Comparison of ENCODE assay signal across 15 cellular contexts in the genomic region with DNA sequence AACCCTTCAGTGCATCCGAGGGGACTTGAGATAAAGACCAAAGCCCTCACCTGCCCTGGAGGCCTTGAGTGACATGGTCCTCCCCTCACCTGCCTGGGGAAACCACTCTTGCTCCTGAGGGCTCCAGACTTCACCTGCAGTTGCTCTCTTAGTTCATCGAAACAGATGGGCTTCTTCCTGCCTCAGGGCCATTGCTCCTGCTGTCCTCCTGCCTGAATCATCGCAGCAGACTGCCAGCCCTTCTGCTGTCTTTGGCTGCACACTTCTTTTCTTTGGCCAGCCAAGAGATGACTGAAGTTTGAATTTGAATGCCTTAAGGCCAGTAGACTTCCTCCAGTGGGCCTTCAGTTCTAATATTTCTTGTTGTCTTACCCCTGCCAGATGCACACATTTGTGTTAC. TPM values are rescaled to one million over a fixed set of nuclear protein-coding genes. Genes with fewer than 3 reads are reported as not detected.
DNase-seq lines count a peak whose midpoint lies in the region; ATAC-seq, FAIRE-seq and TF ChIP-seq lines count a peak whose summit lies in the region.
"Had no signal": no experiment of that assay in that cellular context is flagged by ENCODE, and none has a peak within 500 bp of the region (broad histone marks: within the 10 kb centered on the region; RNA-seq: fewer than 3 reads in every experiment).

No MANE protein-coding gene starts in this region.

- H3K27ac Mint-ChIP-seq in nephron progenitor cell = no peak overlapping the region
- H3K27ac Mint-ChIP-seq: activated CD8-positive, alpha-beta memory T cell treated with anti-CD3 and anti-CD28 coated beads, Interleukin-2, amount 10 ng/mL, durations not matched to agents 7 days and 5 days; CD4-positive, alpha-beta T cell had no signal

- no peaks in the 10 kb centered on the region for H4K20me1 ChIP-seq in mammary epithelial cell (ENCODE audit: insufficient read depth, low read length)

- 33% methylated on average over 3 of the region's 3 CpGs for WGBS in mammary epithelial cell (ENCODE audit: low coverage, missing lambda C conversion rate)
- WGBS in pancreas, 2 donors = 60 to 71% methylated on average over 3 of the region's 3 CpGs

- H3K4me2 ChIP-seq in mammary epithelial cell (ENCODE audit: insufficient read depth, low read depth, low read length) = no peak overlapping the region
- H3K4me2 ChIP-seq: hepatocyte had no signal

- H3K4me1 Mint-ChIP-seq in nephron progenitor cell = peaks cover 2% of the 10 kb centered on the region

- peaks cover 17% of the 10 kb centered on the region for H3K27me3 Mint-ChIP-seq in nephron progenitor cell (ENCODE audit: low read depth, poor library complexity)
- H3K27me3 Mint-ChIP-seq: activated CD8-positive, alpha-beta memory T cell treated with anti-CD3 and anti-CD28 coated beads, Interleukin-2, amount 10 ng/mL, durations not matched to agents 7 days and 5 days; CD4-positive, alpha-beta T cell had no signal

- H3K4me3 Mint-ChIP-seq in nephron progenitor cell = no peak overlapping the region
- H3K4me3 Mint-ChIP-seq: activated CD8-positive, alpha-beta memory T cell treated with anti-CD3 and anti-CD28 coated beads, Interleukin-2, amount 10 ng/mL, durations not matched to agents 7 days and 5 days; CD4-positive, alpha-beta T cell had no signal

- TF ChIP-seq CTCF in mammary epithelial cell (conservative IDR thresholded peaks at IDR 0.05 in 1 of 2, IDR thresholded peaks at IDR 0.05 in 1 of 2; ENCODE audit: extremely low read depth in 1 of 2, insufficient read depth in 1 of 2, low read depth in 1 of 2, low read length in 2 of 2) (no peak), lower lobe of right lung (IDR thresholded peaks at IDR 0.05) (no peak), nephron progenitor cell (IDR thresholded peaks at IDR 0.05) (no peak), pancreas (IDR thresholded peaks at IDR 0.05) (no peak)

- CTCF ChIA-PET in mammary epithelial cell (lab: Charles Lee; ENCODE audit: low non-redundant PET) = no interaction called here

- H3K27me3 ChIP-seq in mammary epithelial cell (ENCODE audit: insufficient read depth, low read length) (no peaks in the 10 kb centered on the region), lower lobe of right lung (ENCODE audit: low read depth) (no peaks in the 10 kb centered on the region), pancreas (no peaks in the 10 kb centered on the region)
- H3K27me3 ChIP-seq: hepatocyte had no signal

- FAIRE-seq in GM19239 (lab: Jason Lieb, UNC) (peak; percentile 33), pancreas (lab: Jason Lieb, UNC) (no peak)

- intact Hi-C loops in mammary epithelial cell (cut with micrococcal nuclease) (loop anchor here (5.0 kb wide), 1 partner anchor 197 kb away; no protein-coding TSS in a partner anchor), lower lobe of right lung (cut with DNase I) (no loop called here), pancreas (cut with DNase I) (loop anchor here in 1 of 3 donors (10.0 kb wide), 1 partner anchor 200 kb away; no protein-coding TSS in a partner anchor)

- BruUV-seq in mammary epithelial cell (replicated peaks; lab: Mats Ljungman, UMichigan) = no TSS peak

- H3K36me3 ChIP-seq in mammary epithelial cell (ENCODE audit: insufficient read depth, low read length) (no peaks in the 10 kb centered on the region), lower lobe of right lung (no peaks in the 10 kb centered on the region), pancreas (no peaks in the 10 kb centered on the region)

- ATAC-seq in lower lobe of right lung = no peak
- no peak for ATAC-seq in HG02798 (IDR thresholded peaks at IDR 0.05; ENCODE audit: poor library complexity, unreplicated experiment)
- ATAC-seq in pancreas = no peak
- ATAC-seq: activated CD8-positive, alpha-beta memory T cell treated with anti-CD3 and anti-CD28 coated beads, Interleukin-2, amount 10 ng/mL, durations not matched to agents 7 days and 5 days had no signal

- H3K9me3 ChIP-seq in mammary epithelial cell (replicated peaks; ENCODE audit: insufficient read depth, low read length) (no peaks in the 10 kb centered on the region), lower lobe of right lung (no peaks in the 10 kb centered on the region), pancreas (no peaks in the 10 kb centered on the region)

- dilution Hi-C loops in mammary epithelial cell (cut with HindIII; ENCODE audit: low sequenced_read_pairs) = no loop called here

- no peaks in the 10 kb centered on the region for H3K36me3 Mint-ChIP-seq in nephron progenitor cell (ENCODE audit: low read depth)

- H3K79me2 ChIP-seq in mammary epithelial cell (ENCODE audit: insufficient read depth, low read length) = no peaks in the 10 kb centered on the region
- H3K79me2 ChIP-seq: hepatocyte had no signal

- peak overlapping the region; percentile 45 for H3K27ac ChIP-seq in mammary epithelial cell (ENCODE audit: insufficient read depth, low read depth, low read length)
- H3K27ac ChIP-seq in lower lobe of right lung = peak overlapping the region; percentile 56
- H3K27ac ChIP-seq in pancreas = peak overlapping the region in 1 of 4 donors; percentile 38

- no peaks in the 10 kb centered on the region for H3K9me3 Mint-ChIP-seq in nephron progenitor cell
- H3K9me3 Mint-ChIP-seq: CD4-positive, alpha-beta T cell had no signal

- no peak overlapping the region for H3K9ac ChIP-seq in mammary epithelial cell (ENCODE audit: insufficient read depth, low read length)

- peak overlapping the region; percentile 22 for H2AFZ ChIP-seq in mammary epithelial cell (ENCODE audit: low read depth, low read length)
- H2AFZ ChIP-seq: hepatocyte had no signal

- peak; percentile 38 for DNase-seq in AG20443 (ENCODE audit: low spot score)
- DNase-seq in GM19239 (ENCODE audit: insufficient read length, low spot score) = no peak
- DNase-seq in mammary epithelial cell = peak; percentile 70
- no peak for DNase-seq in lower lobe of right lung
- no peak for DNase-seq in ACHN
- DNase-seq in nephron progenitor cell = no peak
- no peak for DNase-seq in pancreas
- DNase-seq: activated CD8-positive, alpha-beta memory T cell treated with anti-CD3 and anti-CD28 coated beads, Interleukin-2, amount 10 ng/mL, durations not matched to agents 7 days and 5 days; CD4-positive, alpha-beta T cell; NCI-H1048; NCI-H524; occipital lobe; SHP77 treated with DMSO at 0.1 percent for 48 hours had no signal

- in situ Hi-C loops in mammary epithelial cell (cut with MboI; ENCODE audit: low sequenced_read_pairs in 2 of 2) (no loop called here), ACHN (cut with HindIII; ENCODE audit: low pct_ligation_motif_present, low pct_unique_long_range_greater_than_20kb, low sequenced_read_pairs) (no loop called here)

- H3K4me1 ChIP-seq in mammary epithelial cell (ENCODE audit: insufficient read depth, low read length) (peaks cover 44% of the 10 kb centered on the region), lower lobe of right lung (peaks cover 33% of the 10 kb centered on the region), pancreas (peaks cover 8 to 19% (median 9%) of the 10 kb centered on the region in 3 donors)

- H3K4me3 ChIP-seq in mammary epithelial cell (replicated peaks in 1 of 3; ENCODE audit: insufficient read depth in 1 of 3, low read depth in 2 of 3, low read length in 3 of 3) (no peak overlapping the region), lower lobe of right lung (no peak overlapping the region), pancreas (no peak overlapping the region)
- H3K4me3 ChIP-seq: hepatocyte had no signal

RNA-seq across cellular contexts. Expression of gene SGK1, which starts 56.6 kb away (rescaled TPM):
- 100 to 1,000 TPM in 1 of 2 donors, 10 to 100 TPM in 1; 84.5 to 755 TPM for total RNA-seq in mammary epithelial cell
- 130 TPM for polyA plus RNA-seq in mammary epithelial cell
- 255 TPM for polyA minus RNA-seq in mammary epithelial cell
- 195 TPM for total RNA-seq in lower lobe of right lung
- 100 to 1,000 TPM in 3 of 6 donors, 10 to 100 TPM in 3; 56.8 to 189 (median 112) TPM for total RNA-seq in pancreas
- 10 to 100 TPM; 60.2 to 92.7 TPM for polyA plus RNA-seq in pancreas

Comparison
In these comparisons a context has a peak if more than half of its experiments do, and no peak if none do; other contexts are left out.
1. DNase-seq: peak in AG20443 (single experiment) and mammary epithelial cell (single experiment); none in GM19239 (single experiment), lower lobe of right lung (single experiment), ACHN (single experiment), nephron progenitor cell (single experiment) and pancreas (0 of 6).